ENCODE assay signal across 8 cellular contexts in the genomic region with DNA sequence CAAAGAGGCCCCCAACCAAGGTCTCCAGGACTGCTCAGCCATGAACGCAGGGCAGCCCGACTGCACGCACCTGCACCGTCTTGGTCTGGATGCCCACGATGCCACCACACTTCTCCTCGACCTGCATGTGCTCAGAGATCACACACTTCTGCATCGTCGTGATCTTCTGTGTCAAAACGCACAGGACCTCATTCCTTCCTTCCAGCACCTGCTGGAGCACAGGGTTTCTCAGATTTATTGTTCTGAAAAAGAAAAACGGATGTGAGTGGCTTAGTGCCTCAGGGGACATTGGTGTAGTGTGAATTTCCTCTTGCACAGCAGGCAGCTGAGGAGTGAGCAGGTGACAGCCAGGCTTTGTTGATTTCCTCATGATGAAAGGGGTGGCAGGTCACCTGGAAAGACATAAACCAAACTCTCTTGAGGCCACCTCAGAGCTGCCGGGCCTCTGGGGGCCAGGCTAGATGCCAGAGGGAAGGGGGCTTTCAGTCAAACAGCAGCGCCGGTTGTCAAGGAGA. TPM values are rescaled to one million over a fixed set of nuclear protein-coding genes. Genes with fewer than 3 reads are reported as not detected.
A peak's percentile ranks its signal among the peaks of the same experiment; 100 is the strongest.
DNase-seq lines count a peak whose midpoint lies in the region; ATAC-seq and TF ChIP-seq lines count a peak whose summit lies in the region.

No MANE protein-coding gene starts in this region.

- ATAC-seq in GM19455 (IDR thresholded peaks at IDR 0.05; ENCODE audit: unreplicated experiment) (peak; percentile 65), HG03139 (IDR thresholded peaks at IDR 0.05; ENCODE audit: unreplicated experiment) (peak; percentile 52), heart right ventricle (no peak)

- H2AFZ ChIP-seq in SU-DHL-6 (ENCODE audit: low read depth, low read length, severe bottlenecking) = no peak overlapping the region

- H4K20me1 ChIP-seq in SU-DHL-6 (ENCODE audit: low read depth, low read length) = no peaks in the 10 kb centered on the region

- no peaks in the 10 kb centered on the region for H3K79me2 ChIP-seq in SU-DHL-6 (ENCODE audit: insufficient read depth, low read length)

- peaks cover 25% of the 10 kb centered on the region for H3F3A ChIP-seq in SU-DHL-6 (ENCODE audit: insufficient read depth)

- H3K4me3 ChIP-seq in GM12875 (ENCODE audit: low read depth, low read length) (peak overlapping the region; percentile 53), SU-DHL-6 (ENCODE audit: insufficient read depth, low read length, poor library complexity, severe bottlenecking) (no peak overlapping the region), heart right ventricle (no peak overlapping the region)

- WGBS in heart right ventricle, 2 donors = 80 to 87% methylated on average over 13 of the region's 13 CpGs

- no peak for DNase-seq in heart right ventricle
- no peak for DNase-seq in mucosa of gallbladder (ENCODE audit: low spot score)
- DNase-seq in C1 segment of cervical spinal cord (lab: John Stamatoyannopoulos, UW) = no peak
- DNase-seq in stimulated activated CD4-positive, alpha-beta T cell treated with anti-CD3 and anti-CD28 coated beads, Interleukin-4, amount 100 ng/mL, for 1 hour = no peak

- H3K27ac ChIP-seq in SU-DHL-6 (ENCODE audit: low read depth, low read length) = peak overlapping the region; percentile 82
- H3K27ac ChIP-seq in heart right ventricle = no peak overlapping the region

- no peaks in the 10 kb centered on the region for H3K4me1 ChIP-seq in heart right ventricle

- H3K4me2 ChIP-seq in SU-DHL-6 (ENCODE audit: low read depth, low read length, poor library complexity, severe bottlenecking) = peak overlapping the region; percentile 35

- H3K36me3 ChIP-seq in SU-DHL-6 (ENCODE audit: low read length) = no peaks in the 10 kb centered on the region
- peaks cover 0 to 5% (median 0%) of the 10 kb centered on the region in 9 donors for H3K36me3 ChIP-seq in heart right ventricle

- H3K9me3 ChIP-seq in SU-DHL-6 (ENCODE audit: insufficient read depth, low read length) = no peaks in the 10 kb centered on the region
- no peaks in the 10 kb centered on the region for H3K9me3 ChIP-seq in heart right ventricle

- H3K9me2 ChIP-seq in SU-DHL-6 (replicated peaks; ENCODE audit: insufficient read depth, low read length) = no peaks in the 10 kb centered on the region

- intact Hi-C loops in heart right ventricle (cut with DNase I) = loop anchor here in 1 of 10 donors (10.0 kb wide), 1 partner anchor 64 kb away; no protein-coding TSS in a partner anchor

- peak overlapping the region; percentile 25; the same call in 1 of the 2 replicates for H3K9ac ChIP-seq in SU-DHL-6 (ENCODE audit: low read length)

- no peaks in the 10 kb centered on the region for H3K27me3 ChIP-seq in SU-DHL-6 (ENCODE audit: low read length)
- no peaks in the 10 kb centered on the region for H3K27me3 ChIP-seq in heart right ventricle

- TF ChIP-seq CTCF in GM12875 (IDR thresholded peaks at IDR 0.05; ENCODE audit: borderline replicate concordance, insufficient read depth, low read depth, low read length) = no peak
- no peak for TF ChIP-seq CTCF in SU-DHL-6 (IDR thresholded peaks at IDR 0.05; ENCODE audit: insufficient read depth, low read length, poor library complexity, severe bottlenecking)
- no peak for TF ChIP-seq CTCF in heart right ventricle (IDR thresholded peaks at IDR 0.05)

RNA-seq across cellular contexts. Expression of gene GSDME, which starts 38.2 kb away (rescaled TPM):
- total RNA-seq in heart right ventricle = 10 to 100 TPM in 1 of 10 donors, 1 to 10 TPM in 9; 3.3 to 11.9 (median 6.0) TPM
- polyA plus RNA-seq in heart right ventricle = 1 to 10 TPM; 2.8 to 5.6 TPM
- 15.7 TPM for total RNA-seq in mucosa of gallbladder

Comparison
In these comparisons a context has a peak if more than half of its experiments do, and no peak if none do; other contexts are left out.
1. ATAC-seq: peak in GM19455 (single experiment) and HG03139 (single experiment); none in heart right ventricle (0 of 8).